Comparison of ENCODE assay signal across 34 cellular contexts in genomic region chr14:26424537-26424936, GRCh38.
"Had no signal": no experiment of that assay in that cellular context is flagged by ENCODE, and none has a peak within 500 bp of the region (broad histone marks: within the 10 kb centered on the region; RNA-seq: fewer than 3 reads in every experiment).

No MANE protein-coding gene starts in this region.

- H3K27ac ChIP-seq: adrenal gland, ascending aorta, body of pancreas, brain microvascular endothelial cell, breast epithelium, cardiac muscle cell had no signal

- H3K4me1 ChIP-seq: adrenal gland, ascending aorta, body of pancreas, breast epithelium had no signal

- H3K9me3 ChIP-seq: adrenal gland, ascending aorta, body of pancreas, breast epithelium had no signal

- ATAC-seq: activated naive CD4-positive, alpha-beta T cell treated with anti-CD3 and anti-CD28 coated beads, Interleukin-2, amount 50 U/mL, for 72 hours; activated naive CD8-positive, alpha-beta T cell treated with anti-CD3 and anti-CD28 coated beads, Interleukin-2, amount 50 U/mL, for 24 hours; activated T-cell treated with anti-CD3 and anti-CD28 coated beads, Interleukin-2, amount 50 U/mL, for 4 hours; activated T-cell treated with anti-CD3 and anti-CD28 coated beads, Interleukin-2, amount 50 U/mL, for 72 hours; activated T-helper 17 cell treated with anti-CD3 and anti-CD28 coated beads, Interleukin-2, amount 50 U/mL, for 72 hours; body of pancreas had no signal

- H3K4me3 ChIP-seq: adrenal gland, ascending aorta, body of pancreas, breast epithelium, cardiac muscle cell had no signal

- FAIRE-seq: astrocyte, bronchial epithelial cell had no signal

- H3K36me3 ChIP-seq: adrenal gland, ascending aorta, brain microvascular endothelial cell, breast epithelium, cardiac muscle cell had no signal

- H3K27me3 ChIP-seq: adrenal gland, ascending aorta, body of pancreas, brain microvascular endothelial cell, breast epithelium, cardiac muscle cell had no signal

- DNase-seq: activated effector memory CD4-positive, alpha-beta T cell treated with anti-CD3 and anti-CD28 coated beads, Interleukin-2, amount 50 U/mL, for 16 hours; activated effector memory CD4-positive, alpha-beta T cell treated with Interleukin-2 at 50 U/mL for 16 hours; activated gamma-delta T cell; activated gamma-delta T cell treated with Interleukin-2 at 50 U/mL for 16 hours; activated naive CD4-positive, alpha-beta T cell; activated naive CD4-positive, alpha-beta T cell treated with anti-CD3 and anti-CD28 coated beads for 36 hours; activated naive CD4-positive, alpha-beta T cell treated with anti-CD3 and anti-CD28 coated beads, Interleukin-2, amount 10 ng/mL, durations not matched to agents 7 days and 5 days; activated naive CD4-positive, alpha-beta T cell treated with anti-CD3 and anti-CD28 coated beads, Interleukin-2, amount 50 U/mL, for 16 hours; activated naive CD4-positive, alpha-beta T cell treated with Interleukin-2 at 50 U/mL for 16 hours; activated naive CD8-positive, alpha-beta T cell treated with anti-CD3 and anti-CD28 coated beads for 36 hours; activated naive CD8-positive, alpha-beta T cell treated with anti-CD3 and anti-CD28 coated beads, Interleukin-2, amount 10 ng/mL, durations not matched to agents 7 days and 5 days; activated naive CD8-positive, alpha-beta T cell treated with anti-CD3 and anti-CD28 coated beads, Interleukin-2, amount 50 U/mL, for 24 hours; activated T-cell treated with anti-CD3 and anti-CD28 coated beads, Interleukin-2, amount 50 U/mL, for 1 hour; activated T-cell treated with anti-CD3 and anti-CD28 coated beads, Interleukin-2, amount 50 U/mL, for 24 hours; activated T-cell treated with anti-CD3 and anti-CD28 coated beads, Interleukin-2, amount 50 U/mL, for 4 hours; activated T-cell treated with anti-CD3 and anti-CD28 coated beads, Interleukin-2, amount 50 U/mL, for 48 hours; activated T-cell treated with anti-CD3 and anti-CD28 coated beads, Interleukin-2, amount 50 U/mL, for 72 hours; adrenal gland; amniotic stem cell; amygdala; anterior cingulate cortex; aorta; body of pancreas; brain microvascular endothelial cell; caudate nucleus; central memory CD4-positive, alpha-beta T cell; cerebellar nuclear complex had no signal
